Comparison of ENCODE assay signal across 8 cellular contexts in genomic region chr19:4416268-4416667, GRCh38.
"Had no signal": no experiment of that assay in that cellular context is flagged by ENCODE, and none has a peak within 500 bp of the region (broad histone marks: within the 10 kb centered on the region; RNA-seq: fewer than 3 reads in every experiment).

No MANE protein-coding gene starts in this region.

- H3K4me3 Mint-ChIP-seq: immature natural killer cell, T-helper 17 cell had no signal

- H3K4me1 Mint-ChIP-seq: immature natural killer cell had no signal

- H3K27me3 ChIP-seq: esophagus squamous epithelium, sigmoid colon, thyroid gland had no signal

- DNase-seq: activated CD4-positive, alpha-beta T cell treated with anti-CD3 and anti-CD28 coated beads for 4 hours; activated naive CD4-positive, alpha-beta T cell treated with Interleukin-2 at 50 U/mL for 16 hours; esophagus squamous epithelium; immature natural killer cell; sigmoid colon; stimulated activated CD4-positive, alpha-beta T cell treated with anti-CD3 and anti-CD28 coated beads, Interleukin-2, amount 100 ng/mL, for 24 hours; T-helper 17 cell; thyroid gland had no signal

- H3K9me3 Mint-ChIP-seq: immature natural killer cell had no signal

- H3K9me3 ChIP-seq: esophagus squamous epithelium, sigmoid colon, thyroid gland had no signal

- H3K27me3 Mint-ChIP-seq: T-helper 17 cell had no signal

- H3K27ac Mint-ChIP-seq: T-helper 17 cell had no signal

- H3K4me3 ChIP-seq: esophagus squamous epithelium, sigmoid colon, thyroid gland had no signal

- H3K36me3 ChIP-seq: sigmoid colon, thyroid gland had no signal

- H3K27ac ChIP-seq: sigmoid colon, thyroid gland had no signal

- ATAC-seq: T-helper 17 cell had no signal

- H3K4me1 ChIP-seq: sigmoid colon, thyroid gland had no signal
